In genomic region chr4:168857009-168857408, GRCh38 we compare ENCODE assay signal across 22 cellular contexts.
DNase-seq lines count a peak whose midpoint lies in the region; ATAC-seq, FAIRE-seq and TF ChIP-seq lines count a peak whose summit lies in the region.
"Had no signal": no experiment of that assay in that cellular context is flagged by ENCODE, and none has a peak within 500 bp of the region (broad histone marks: within the 10 kb centered on the region; RNA-seq: fewer than 3 reads in every experiment).

No MANE protein-coding gene starts in this region.

- in situ Hi-C loops in HepG2 (cut with HindIII; ENCODE audit: extremely low pct_ligation_motif_present, low pct_unique_long_range_greater_than_20kb): no loop called here

- no peak for ATAC-seq in HepG2
- ATAC-seq: K562, lower lobe of right lung had no signal

- TF ChIP-seq RAD21 in HepG2 (CRISPR knock-in tag; IDR thresholded peaks at IDR 0.05): no peak

- no peak overlapping the region for H3K4me3 ChIP-seq in AG10803 (ENCODE audit: low read length)
- no peak overlapping the region for H3K4me3 ChIP-seq in SJSA1
- no peak overlapping the region for H3K4me3 ChIP-seq in rectal smooth muscle tissue (ENCODE audit: low read length)
- H3K4me3 ChIP-seq in hepatocyte: no peak overlapping the region
- no peak overlapping the region for H3K4me3 ChIP-seq in HepG2 (replicated peaks in 1 of 3; ENCODE audit: insufficient read depth in 1 of 3, low read depth in 2 of 3, low read length in 3 of 3)
- H3K4me3 ChIP-seq: K562, lower lobe of right lung had no signal

- TF ChIP-seq EP300 in HepG2 (IDR thresholded peaks at IDR 0.05; ENCODE audit: low read depth in 2 of 2, low read length in 2 of 2): no peak
- TF ChIP-seq EP300 in HepG2 (CRISPR knock-in tag; IDR thresholded peaks at IDR 0.05; ENCODE audit: borderline replicate concordance): no peak

- FAIRE-seq in HepG2 (lab: Jason Lieb, UNC): no peak
- FAIRE-seq: K562, urothelium cell line had no signal

- H3K4me2 ChIP-seq in hepatocyte (no peak overlapping the region), HepG2 (ENCODE audit: low read depth, low read length) (no peak overlapping the region)

- H3K9me3 ChIP-seq in SJSA1 (replicated peaks): no peaks in the 10 kb centered on the region
- H3K9me3 ChIP-seq in hepatocyte (ENCODE audit: low read depth): no peaks in the 10 kb centered on the region
- no peaks in the 10 kb centered on the region for H3K9me3 ChIP-seq in HepG2 (ENCODE audit: low read length)
- H3K9me3 ChIP-seq: lower lobe of right lung had no signal

- POLR2A ChIA-PET in HepG2 (lab: Yijun Ruan, JAX): no interaction called here

- no peak overlapping the region for H2AFZ ChIP-seq in hepatocyte
- H2AFZ ChIP-seq in HepG2 (ENCODE audit: low read length): no peak overlapping the region

- H3K79me2 ChIP-seq in hepatocyte (peaks cover 99% of the 10 kb centered on the region), HepG2 (ENCODE audit: insufficient read depth, low read length) (no peaks in the 10 kb centered on the region)

- TF ChIP-seq POLR2A in HepG2 (IDR thresholded peaks at IDR 0.05; ENCODE audit: insufficient read depth in 1 of 2, low read depth in 2 of 2, low read length in 2 of 2): no peak

- intact Hi-C loops in HepG2 (cut with micrococcal nuclease; ENCODE audit: unreplicated experiment): no loop called here

- H4K20me1 ChIP-seq in hepatocyte (ENCODE audit: insufficient read depth, poor library complexity, severe bottlenecking) (no peaks in the 10 kb centered on the region), HepG2 (ENCODE audit: insufficient read depth, low read length) (no peaks in the 10 kb centered on the region)

- DNase-seq in AG10803 (ENCODE audit: low read depth) (no peak), SJSA1 (ENCODE audit: low read depth in 1 of 2, low spot score in 2 of 2) (no peak), iris pigment epithelial cell (ENCODE audit: low read depth) (peak; percentile 69), NCI-H2081 (lab: John Stamatoyannopoulos, UW) (no peak), hepatocyte (ENCODE audit: low spot score) (no peak), NCI-H82 treated with DMSO at 0.1 percent for 48 hours (lab: John Stamatoyannopoulos, UW; ENCODE audit: unreplicated experiment) (no peak), HepG2 (ENCODE audit: low spot score) (no peak)
- DNase-seq: activated B cell treated with CpG ODN at 0.5 μM for 24 hours; activated CD4-positive, alpha-beta memory T cell treated with anti-CD3 and anti-CD28 coated beads, Interleukin-2, amount 10 ng/mL, durations not matched to agents 7 days and 5 days; activated naive CD4-positive, alpha-beta T cell treated with anti-CD3 and anti-CD28 coated beads for 36 hours; activated T-cell treated with anti-CD3 and anti-CD28 coated beads, Interleukin-2, amount 50 U/mL, for 1 hour; lower lobe of right lung; natural killer cell; NCI-H187 treated with DMSO at 0.1 percent for 48 hours; OCI-M1; SIG-M5; stimulated activated CD4-positive, alpha-beta T cell treated with anti-CD3 and anti-CD28 coated beads, Interleukin-15, amount 100 ng/mL, for 24 hours; stimulated activated naive CD4-positive, alpha-beta T cell treated with Interleukin-2 at 50 U/mL for 16 hours had no signal

- no peaks in the 10 kb centered on the region for H3K9me2 ChIP-seq in hepatocyte (replicated peaks; ENCODE audit: insufficient read depth)

- H3K9ac ChIP-seq in rectal smooth muscle tissue (ENCODE audit: low read length): no peak overlapping the region
- no peak overlapping the region for H3K9ac ChIP-seq in HepG2 (ENCODE audit: insufficient read depth, low read depth, low read length)

- H3K27me3 ChIP-seq in SJSA1 (replicated peaks) (no peaks in the 10 kb centered on the region), rectal smooth muscle tissue (ENCODE audit: control insufficient read depth, insufficient read depth, low read length) (no peaks in the 10 kb centered on the region), hepatocyte (no peaks in the 10 kb centered on the region), HepG2 (ENCODE audit: control insufficient read depth in 1 of 2, insufficient read depth in 2 of 2, low read length in 2 of 2) (no peaks in the 10 kb centered on the region)

- BruUV-seq in HepG2 (replicated peaks; lab: Mats Ljungman, UMichigan): no TSS peak

- 92% methylated on average over 6 of the region's 6 CpGs for WGBS in hepatocyte (ENCODE audit: low lambda C conversion rate, missing lambda C conversion rate)
- 90% methylated on average over 6 of the region's 6 CpGs for WGBS in HepG2 (ENCODE audit: low lambda C conversion rate)

- CTCF ChIA-PET in HepG2 (lab: Yijun Ruan, JAX; ENCODE audit: low intra/inter-chr PET ratio, low total read pairs): no interaction called here

- 0 out of 2 replicates have a peak, but pooled peaks have one; percentile 5 for TF ChIP-seq CTCF in AG10803 (conservative IDR thresholded peaks at IDR 0.05; ENCODE audit: low read length)
- no peak for TF ChIP-seq CTCF in hepatocyte (IDR thresholded peaks at IDR 0.05; ENCODE audit: poor library complexity)
- no peak for TF ChIP-seq CTCF in HepG2 (CRISPR knock-in tag; IDR thresholded peaks at IDR 0.05)

- H3K4me1 ChIP-seq in SJSA1 (replicated peaks): peaks cover 59% of the 10 kb centered on the region
- peaks cover 67% of the 10 kb centered on the region for H3K4me1 ChIP-seq in rectal smooth muscle tissue (ENCODE audit: control insufficient read depth, insufficient read depth, low read length)
- no peaks in the 10 kb centered on the region for H3K4me1 ChIP-seq in hepatocyte (ENCODE audit: insufficient read depth)
- H3K4me1 ChIP-seq in HepG2 (ENCODE audit: insufficient read depth, low read length): no peaks in the 10 kb centered on the region

- H3K27ac ChIP-seq in SJSA1: peak overlapping the region; percentile 78
- H3K27ac ChIP-seq in rectal smooth muscle tissue (ENCODE audit: low read depth, low read length): peak overlapping the region; percentile 75
- no peak overlapping the region for H3K27ac ChIP-seq in hepatocyte
- no peak overlapping the region for H3K27ac ChIP-seq in HepG2 (ENCODE audit: extremely low read length, insufficient read depth, low read length)
- H3K27ac ChIP-seq: HL-60, lower lobe of right lung had no signal

- H3K36me3 ChIP-seq in SJSA1 (peaks cover 60% of the 10 kb centered on the region), rectal smooth muscle tissue (ENCODE audit: control insufficient read depth, insufficient read depth, low read length) (no peaks in the 10 kb centered on the region), hepatocyte (replicated peaks; ENCODE audit: insufficient read depth, low read depth) (no peaks in the 10 kb centered on the region), HepG2 (replicated peaks in 1 of 2; ENCODE audit: control insufficient read depth in 1 of 2, insufficient read depth in 2 of 2, low read length in 2 of 2) (no peaks in the 10 kb centered on the region)

TF ChIP-seq in HepG2, 621 proteins besides CTCF, POLR2A, EP300 and RAD21 (continues in another document):
- TF ChIP-seq ZBTB20 (CRISPR knock-in tag; IDR thresholded peaks at IDR 0.05; ENCODE audit: borderline replicate concordance, low read depth): no peak
- no peak for TF ChIP-seq BORCS8-MEF2B (CRISPR knock-in tag; IDR thresholded peaks at IDR 0.05)
- no peak for TF ChIP-seq MLXIP (CRISPR knock-in tag; IDR thresholded peaks at IDR 0.05; ENCODE audit: borderline replicate concordance)

Comparison
In these comparisons a context has a peak if more than half of its experiments do, and no peak if none do; other contexts are left out.
1. H3K27ac ChIP-seq: peak in SJSA1 (single experiment) and rectal smooth muscle tissue (single experiment); none in hepatocyte (single experiment) and HepG2 (single experiment).